ENCODE assay signal across 7 cellular contexts in the genomic region with DNA sequence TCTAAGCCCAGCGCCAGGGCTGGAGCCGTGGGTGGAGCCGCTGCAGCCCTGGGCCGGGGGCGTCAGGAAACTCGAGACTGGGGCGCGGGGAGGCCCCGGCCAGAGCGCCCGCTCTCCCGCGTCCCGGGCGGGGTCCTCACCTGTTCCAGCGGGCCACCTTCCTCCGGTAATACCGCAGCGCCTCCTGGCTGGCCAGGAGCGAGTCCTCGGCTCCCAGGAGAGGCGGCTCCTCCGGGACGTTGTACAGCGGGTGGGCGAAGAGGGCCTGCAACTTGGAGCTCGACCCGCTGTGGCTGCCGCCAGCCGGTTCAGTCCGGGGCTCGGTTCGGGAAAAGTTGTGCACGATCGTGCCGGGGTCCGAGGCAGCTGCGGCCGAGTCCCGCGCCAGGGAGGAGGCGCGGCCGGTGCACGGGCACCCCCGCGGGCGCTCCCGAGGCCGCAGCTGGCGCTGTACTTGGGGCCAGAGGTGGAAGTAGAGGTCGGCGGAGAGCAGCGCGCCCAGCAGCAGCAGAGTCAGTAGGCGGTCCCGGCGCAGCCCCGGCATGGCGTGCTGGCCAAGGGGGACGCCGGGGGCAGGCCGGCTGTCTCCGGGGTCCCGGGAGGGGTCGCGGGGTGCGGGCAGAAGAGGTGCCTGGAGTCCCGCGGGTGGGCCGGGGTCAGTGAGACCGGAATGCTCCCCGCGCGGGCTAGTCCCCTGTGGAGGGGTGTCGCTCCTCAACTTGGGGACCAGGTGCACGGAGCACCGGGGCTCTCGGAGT. TPM values are rescaled to one million over a fixed set of nuclear protein-coding genes. Genes with fewer than 3 reads are reported as not detected.
DNase-seq lines count a peak whose midpoint lies in the region; ATAC-seq and TF ChIP-seq lines count a peak whose summit lies in the region.

No MANE protein-coding gene starts in this region.

- H3K9me3 ChIP-seq in HUES48 (ENCODE audit: control insufficient read depth, insufficient read depth, low read length) (no peaks in the 10 kb centered on the region), prostate gland (no peaks in the 10 kb centered on the region)

- no peak for ATAC-seq in HG03097 (IDR thresholded peaks at IDR 0.05; ENCODE audit: low FRiP score, unreplicated experiment)

- peak; percentile 22 to 35 for DNase-seq in activated T-cell treated with anti-CD3 and anti-CD28 coated beads, Interleukin-2, amount 50 U/mL, for 48 hours
- DNase-seq in cardiac septum (ENCODE audit: low spot score) (peak; percentile 76), prostate gland (ENCODE audit: low spot score) (no peak), NCI-H1417 (lab: John Stamatoyannopoulos, UW) (no peak), NCI-H2081 treated with DMSO at 0.1 percent for 48 hours (lab: John Stamatoyannopoulos, UW) (no peak)

- peak overlapping the region; percentile 65 for H3K9ac ChIP-seq in HUES48 (ENCODE audit: low read depth, low read length)

- WGBS in prostate gland = 2% methylated on average over 62 of the region's 79 CpGs

- peaks cover 30% of the 10 kb centered on the region for H3K27me3 ChIP-seq in HUES48 (ENCODE audit: control insufficient read depth, insufficient read depth, low read length)
- peaks cover 10% of the 10 kb centered on the region for H3K27me3 ChIP-seq in prostate gland (replicated peaks; ENCODE audit: insufficient read depth)

- H3K36me3 ChIP-seq in HUES48 (ENCODE audit: control insufficient read depth, insufficient read depth, low read length) (peaks cover 7% of the 10 kb centered on the region; the same call in 1 of the 2 replicates), prostate gland (no peaks in the 10 kb centered on the region)

- peak in 2 of 4 experiments; percentile 32 to 47 for TF ChIP-seq CTCF in prostate gland (IDR thresholded peaks at IDR 0.05)

- no peak for TF ChIP-seq POLR2A in prostate gland (IDR thresholded peaks at IDR 0.05)

- H3K4me3 ChIP-seq in HUES48 (ENCODE audit: low read depth, low read length) (peak overlapping the region; percentile 73), prostate gland (peak overlapping the region; percentile 25 to 46)

- H3K4me1 ChIP-seq in HUES48 (ENCODE audit: control insufficient read depth, insufficient read depth, low read length) (peaks cover 38% of the 10 kb centered on the region), prostate gland (replicated peaks) (no peaks in the 10 kb centered on the region)

- intact Hi-C loops in cardiac septum (cut with DNase I) = loop anchor here (5.0 to 10.0 kb wide), 4 partner anchors 63 to 154 kb away; partner anchors contain the start of gene PRKAR1A
- intact Hi-C loops in prostate gland (cut with DNase I) = loop anchor here (10.0 kb wide), 1 partner anchor 66 kb away; no protein-coding TSS in a partner anchor

- H3K27ac ChIP-seq in HUES48 (ENCODE audit: low read depth, low read length) = peak overlapping the region; percentile 14
- peak overlapping the region; percentile 19 to 43 for H3K27ac ChIP-seq in prostate gland

RNA-seq across cellular contexts. Expression of gene FAM20A, which starts 0.9 kb away (rescaled TPM):
- 14.7 TPM for total RNA-seq in cardiac septum
- total RNA-seq in prostate gland = 10 to 100 TPM in 1 of 2 donors, under 1 TPM in 1; 0.14 to 47.7 TPM

Comparison
In these comparisons a context has a peak if more than half of its experiments do, and no peak if none do; other contexts are left out.
1. DNase-seq: peak in activated T-cell treated with anti-CD3 and anti-CD28 coated beads, Interleukin-2, amount 50 U/mL, for 48 hours (2 of 2) and cardiac septum (single experiment); none in prostate gland (single experiment), NCI-H1417 (0 of 3) and NCI-H2081 treated with DMSO at 0.1 percent for 48 hours (single experiment).